Comparison of ENCODE assay signal across 1 cellular context in the genomic region with DNA sequence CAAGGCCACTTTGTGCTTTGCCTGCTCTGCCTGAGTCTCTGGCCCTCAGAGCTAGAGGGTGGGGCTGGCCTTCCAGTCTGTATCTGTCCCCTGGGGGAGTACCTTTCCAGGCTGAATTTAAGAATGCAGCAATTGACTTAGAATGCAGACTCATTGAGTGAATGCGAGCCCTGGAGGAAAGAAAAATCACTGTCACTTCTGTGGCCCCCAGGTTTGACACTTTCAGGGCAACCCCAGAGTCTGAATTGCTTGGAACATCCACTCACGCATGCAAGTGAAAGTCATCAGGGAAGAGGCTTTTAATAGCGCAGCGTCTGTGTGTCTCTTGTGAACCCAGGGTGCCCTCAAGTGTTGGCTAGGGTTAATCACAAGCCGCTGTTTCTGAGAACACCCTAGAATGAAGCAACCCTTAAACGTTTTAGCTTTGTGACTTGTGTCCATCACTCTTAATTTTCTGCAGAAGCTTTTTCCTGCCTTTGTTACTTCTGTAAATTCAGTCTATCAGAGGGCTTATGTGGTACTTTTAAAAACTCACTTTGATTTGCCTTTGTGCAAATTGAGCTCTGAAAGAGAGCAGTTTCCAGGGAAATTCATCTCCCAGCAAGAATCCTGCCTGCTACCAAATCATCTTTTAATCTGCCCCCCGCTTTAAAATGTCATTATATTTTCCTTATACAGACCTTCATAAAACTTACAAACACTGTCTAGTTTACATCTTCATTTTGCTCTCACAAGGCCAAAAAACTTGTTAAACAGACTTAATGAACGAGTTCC.
TF ChIP-seq lines count a peak whose summit lies in the region.

No MANE protein-coding gene starts in this region.

TF ChIP-seq in GM12878, 131 proteins besides CTCF, POLR2A, EP300 and RAD21 (continued from another document):
- TF ChIP-seq TARDBP (IDR thresholded peaks at IDR 0.05; ENCODE audit: borderline replicate concordance), result no peak
- no peak for TF ChIP-seq KAT2A (conservative IDR thresholded peaks at IDR 0.05; ENCODE audit: control insufficient read depth, low read depth, low read length)
- TF ChIP-seq TAF1 (IDR thresholded peaks at IDR 0.05; ENCODE audit: borderline replicate concordance, low read depth, low read length), result no peak
- 0 out of 2 replicates have a peak, but pooled peaks have one; percentile 39 for TF ChIP-seq CREM (IDR thresholded peaks at IDR 0.05; ENCODE audit: low read depth)
- TF ChIP-seq YY1 (IDR thresholded peaks at IDR 0.05; ENCODE audit: low read depth, low read length), result peak; percentile 61
- no peak for TF ChIP-seq GABPA (IDR thresholded peaks at IDR 0.05; ENCODE audit: low read depth)
- peak; percentile 66 for TF ChIP-seq MEF2B (IDR thresholded peaks at IDR 0.05; ENCODE audit: partially characterized antibody, poor library complexity, severe bottlenecking)
- peak; percentile 69; the same call in 1 of the 2 replicates for TF ChIP-seq FOXM1 (IDR thresholded peaks at IDR 0.05; ENCODE audit: low read depth, low read length)
- 0 out of 2 replicates have a peak, but pooled peaks have one; percentile 44 for TF ChIP-seq IRF4 (IDR thresholded peaks at IDR 0.05; ENCODE audit: low read depth, low read length)
- TF ChIP-seq SMC3 (IDR thresholded peaks at IDR 0.05; ENCODE audit: borderline replicate concordance, low read length), result peak; percentile 96
- TF ChIP-seq, protein P1, sequence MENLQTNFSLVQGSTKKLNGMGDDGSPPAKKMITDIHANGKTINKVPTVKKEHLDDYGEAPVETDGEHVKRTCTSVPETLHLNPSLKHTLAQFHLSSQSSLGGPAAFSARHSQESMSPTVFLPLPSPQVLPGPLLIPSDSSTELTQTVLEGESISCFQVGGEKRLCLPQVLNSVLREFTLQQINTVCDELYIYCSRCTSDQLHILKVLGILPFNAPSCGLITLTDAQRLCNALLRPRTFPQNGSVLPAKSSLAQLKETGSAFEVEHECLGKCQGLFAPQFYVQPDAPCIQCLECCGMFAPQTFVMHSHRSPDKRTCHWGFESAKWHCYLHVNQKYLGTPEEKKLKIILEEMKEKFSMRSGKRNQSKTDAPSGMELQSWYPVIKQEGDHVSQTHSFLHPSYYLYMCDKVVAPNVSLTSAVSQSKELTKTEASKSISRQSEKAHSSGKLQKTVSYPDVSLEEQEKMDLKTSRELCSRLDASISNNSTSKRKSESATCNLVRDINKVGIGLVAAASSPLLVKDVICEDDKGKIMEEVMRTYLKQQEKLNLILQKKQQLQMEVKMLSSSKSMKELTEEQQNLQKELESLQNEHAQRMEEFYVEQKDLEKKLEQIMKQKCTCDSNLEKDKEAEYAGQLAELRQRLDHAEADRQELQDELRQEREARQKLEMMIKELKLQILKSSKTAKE (IDR thresholded peaks at IDR 0.05; ENCODE audit: low read depth, poor library complexity, severe bottlenecking), result peak; percentile 35
- TF ChIP-seq RUNX3 (IDR thresholded peaks at IDR 0.05; ENCODE audit: low read length), result peak; percentile 36; the same call in 1 of the 2 replicates
- TF ChIP-seq ETV6 (conservative IDR thresholded peaks at IDR 0.05 in 1 of 2, IDR thresholded peaks at IDR 0.05 in 1 of 2; ENCODE audit: borderline replicate concordance in 1 of 2, low read depth in 1 of 2), result peak in 1 of 2 experiments; percentile 59; a peak in 1 of 4 replicates
